14 cellular contexts compared by ENCODE assay signal in the genomic region with DNA sequence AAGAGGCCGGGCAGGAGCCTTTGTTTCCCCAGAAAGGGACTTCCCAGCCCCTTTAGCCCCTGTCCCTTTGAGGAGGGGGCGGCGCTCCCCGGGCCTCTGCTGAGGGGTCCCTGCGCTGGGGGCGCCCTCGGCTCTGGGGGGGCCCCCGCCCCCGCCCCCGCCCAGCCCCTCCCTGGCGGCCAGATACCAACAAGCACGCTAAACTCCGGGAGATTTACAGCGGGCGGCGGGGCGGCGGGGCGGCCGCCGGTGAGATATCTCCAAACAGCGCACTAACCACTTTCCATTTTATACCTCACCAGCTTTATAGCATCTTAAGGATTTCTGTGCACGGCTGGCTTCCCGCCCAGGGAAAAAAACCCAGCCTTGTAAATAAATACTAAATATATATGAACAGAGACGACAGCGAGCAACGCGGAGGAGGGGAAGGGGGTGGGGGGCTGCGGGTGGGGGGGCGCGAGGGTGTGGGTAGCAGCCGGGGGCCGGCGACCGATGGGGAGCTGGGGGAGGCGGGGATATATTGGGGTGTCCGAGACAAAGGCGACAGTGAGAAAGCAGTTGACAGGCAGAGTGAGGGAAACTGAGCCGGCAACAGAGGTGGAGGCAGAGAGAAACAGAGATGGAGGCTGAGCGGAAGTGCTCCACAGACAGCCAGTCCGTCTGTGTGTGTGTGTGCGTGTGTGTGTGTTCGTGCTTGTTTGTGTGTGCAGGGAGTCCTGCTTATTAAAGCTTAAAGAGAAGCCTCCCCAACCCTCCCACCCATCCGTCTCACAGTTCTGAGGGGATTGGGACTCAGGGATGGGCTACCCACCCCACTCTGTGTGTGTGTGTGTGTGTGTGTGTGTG.
A peak's percentile ranks its signal among the peaks of the same experiment; 100 is the strongest.
DNase-seq lines count a peak whose midpoint lies in the region; ATAC-seq, FAIRE-seq and TF ChIP-seq lines count a peak whose summit lies in the region.
"Had no signal": no experiment of that assay in that cellular context is flagged by ENCODE, and none has a peak within 500 bp of the region (broad histone marks: within the 10 kb centered on the region; RNA-seq: fewer than 3 reads in every experiment).

No MANE protein-coding gene starts in this region.

- intact Hi-C loops in pancreas (cut with DNase I): no loop called here

- H2BK120ac ChIP-seq in mesendoderm (ENCODE audit: low read depth, low read length): no peak overlapping the region

- H3K27ac Mint-ChIP-seq in activated naive CD8-positive, alpha-beta T cell treated with anti-CD3 and anti-CD28 coated beads, Interleukin-2, amount 10 ng/mL, durations not matched to agents 7 days and 5 days: peak overlapping the region; percentile 24
- no peak overlapping the region for H3K27ac Mint-ChIP-seq in WTC11
- H3K27ac Mint-ChIP-seq: neural progenitor cell had no signal

- no peak overlapping the region for H4K8ac ChIP-seq in mesendoderm (ENCODE audit: low read depth, low read length)

- H2BK5ac ChIP-seq in mesendoderm (ENCODE audit: low read length): no peak overlapping the region

- no peak overlapping the region for H4K5ac ChIP-seq in mesendoderm (ENCODE audit: low read length)

- ATAC-seq in activated naive CD8-positive, alpha-beta T cell treated with anti-CD3 and anti-CD28 coated beads, Interleukin-2, amount 10 ng/mL, durations not matched to agents 7 days and 5 days (ENCODE audit: low read depth): peak; percentile 50
- ATAC-seq in WTC11: no peak
- no peak for ATAC-seq in pancreas
- ATAC-seq: body of pancreas, esophagus mucosa had no signal

- peak; percentile 47 for DNase-seq in GM20000 (ENCODE audit: low spot score)
- DNase-seq in T-helper 22 cell (ENCODE audit: low read depth): peak; percentile 1
- DNase-seq in activated naive CD8-positive, alpha-beta T cell treated with anti-CD3 and anti-CD28 coated beads, Interleukin-2, amount 10 ng/mL, durations not matched to agents 7 days and 5 days: peak; percentile 54
- DNase-seq in stimulated activated CD4-positive, alpha-beta T cell treated with anti-CD3 and anti-CD28 coated beads, Interleukin-15, amount 100 ng/mL, for 24 hours: peak; percentile 33
- no peak for DNase-seq in cerebellar nuclear complex (lab: John Stamatoyannopoulos, UW)
- no peak for DNase-seq in mesendoderm
- DNase-seq in WTC11 (ENCODE audit: low spot score): no peak
- DNase-seq in pancreas: no peak
- DNase-seq: body of pancreas; DND-41; islet precursor cell; NK-92 treated with Interleukin-12 subunit alpha and Interleukin-12 subunit beta, amount 100 ng/mL, for 24 hours had no signal

- H3K4me3 ChIP-seq in mesendoderm (ENCODE audit: low read length) (no peak overlapping the region), pancreas (no peak overlapping the region)
- H3K4me3 ChIP-seq: body of pancreas, neural progenitor cell had no signal

- no peak overlapping the region for H3K56ac ChIP-seq in mesendoderm (ENCODE audit: low read length)

- H3K9me3 Mint-ChIP-seq in activated naive CD8-positive, alpha-beta T cell treated with anti-CD3 and anti-CD28 coated beads, Interleukin-2, amount 10 ng/mL, durations not matched to agents 7 days and 5 days: no peaks in the 10 kb centered on the region
- no peaks in the 10 kb centered on the region for H3K9me3 Mint-ChIP-seq in WTC11
- H3K9me3 Mint-ChIP-seq: neural progenitor cell had no signal

- no peaks in the 10 kb centered on the region for H3K9me3 ChIP-seq in pancreas
- H3K9me3 ChIP-seq: body of pancreas had no signal

- no peak for FAIRE-seq in pancreas (lab: Jason Lieb, UNC)

- H3K23ac ChIP-seq in mesendoderm (ENCODE audit: low read length): no peak overlapping the region

- H3K4ac ChIP-seq in mesendoderm (ENCODE audit: low read depth, low read length): no peak overlapping the region

- H2BK15ac ChIP-seq in mesendoderm (replicated peaks; ENCODE audit: low read depth): no peak overlapping the region

- H3K18ac ChIP-seq in mesendoderm (ENCODE audit: low read length): no peak overlapping the region

- H3K36me3 Mint-ChIP-seq in activated naive CD8-positive, alpha-beta T cell treated with anti-CD3 and anti-CD28 coated beads, Interleukin-2, amount 10 ng/mL, durations not matched to agents 7 days and 5 days: no peaks in the 10 kb centered on the region
- H3K36me3 Mint-ChIP-seq in WTC11: no peaks in the 10 kb centered on the region
- H3K36me3 Mint-ChIP-seq: neural progenitor cell had no signal

- H3K27me3 Mint-ChIP-seq in activated naive CD8-positive, alpha-beta T cell treated with anti-CD3 and anti-CD28 coated beads, Interleukin-2, amount 10 ng/mL, durations not matched to agents 7 days and 5 days: peaks cover 69% of the 10 kb centered on the region
- peaks cover 11% of the 10 kb centered on the region for H3K27me3 Mint-ChIP-seq in WTC11 (ENCODE audit: low read depth)

- no peaks in the 10 kb centered on the region for H3K79me2 ChIP-seq in mesendoderm (ENCODE audit: control insufficient read depth, insufficient read depth, low read length)

- no peaks in the 10 kb centered on the region for H3K79me1 ChIP-seq in mesendoderm (ENCODE audit: low read length)

- no peak overlapping the region for H3K9ac ChIP-seq in mesendoderm (ENCODE audit: low read length)
- H3K9ac ChIP-seq: neural progenitor cell had no signal

- TF ChIP-seq CTCF in GM20000 (IDR thresholded peaks at IDR 0.05; ENCODE audit: extremely low read depth, missing control alignments) (no peak), WTC11 (IDR thresholded peaks at IDR 0.05) (no peak), pancreas (IDR thresholded peaks at IDR 0.05) (no peak)

- POLR2A ChIA-PET in activated naive CD8-positive, alpha-beta T cell treated with anti-CD3 and anti-CD28 coated beads, Interleukin-2, amount 10 ng/mL, durations not matched to agents 7 days and 5 days (lab: Charles Lee): no interaction called here
- POLR2A ChIA-PET in WTC11 (lab: Charles Lee): no interaction called here

- H3K4me1 Mint-ChIP-seq in activated naive CD8-positive, alpha-beta T cell treated with anti-CD3 and anti-CD28 coated beads, Interleukin-2, amount 10 ng/mL, durations not matched to agents 7 days and 5 days: peaks cover 1% of the 10 kb centered on the region
- H3K4me1 Mint-ChIP-seq in WTC11: peaks cover 23% of the 10 kb centered on the region

- H3K27me3 ChIP-seq in mesendoderm (ENCODE audit: insufficient read depth, low read length, poor library complexity) (no peaks in the 10 kb centered on the region), pancreas (peaks cover 0 to 6% (median 0%) of the 10 kb centered on the region in 4 donors)

- H3K36me3 ChIP-seq in mesendoderm (ENCODE audit: control insufficient read depth, insufficient read depth, low read length) (no peaks in the 10 kb centered on the region), pancreas (no peaks in the 10 kb centered on the region)
- H3K36me3 ChIP-seq: neural progenitor cell had no signal

- no CpG with 5 or more reads among the region's 44 CpGs for WGBS in mesendoderm (ENCODE audit: extremely low coverage, insufficient coverage, low lambda C conversion rate)
- WGBS in pancreas, 2 donors: 18 to 19% methylated on average over 41 to 44 of the region's 44 CpGs

- no peak overlapping the region for H3K4me2 ChIP-seq in mesendoderm (ENCODE audit: low read length)
- H3K4me2 ChIP-seq: neural progenitor cell had no signal

- CTCF ChIA-PET in WTC11 (lab: Charles Lee): interaction anchor here (0.6 to 2.3 kb wide), 5 partner anchors 43 to 257 kb away, joined by 3 to 11 read pairs (median 6); no protein-coding TSS in a partner anchor

- H3K27ac ChIP-seq in mesendoderm (ENCODE audit: low read depth, low read length) (no peak overlapping the region), pancreas (no peak overlapping the region)
- H3K27ac ChIP-seq: body of pancreas, neural progenitor cell had no signal

- peak overlapping the region; percentile 79 for H3K4me3 Mint-ChIP-seq in activated naive CD8-positive, alpha-beta T cell treated with anti-CD3 and anti-CD28 coated beads, Interleukin-2, amount 10 ng/mL, durations not matched to agents 7 days and 5 days
- H3K4me3 Mint-ChIP-seq in WTC11: no peak overlapping the region
- H3K4me3 Mint-ChIP-seq: neural progenitor cell had no signal

- H3K4me1 ChIP-seq in mesendoderm (ENCODE audit: control insufficient read depth, low read depth, low read length) (peaks cover 6% of the 10 kb centered on the region), pancreas (no peaks in the 10 kb centered on the region)
- H3K4me1 ChIP-seq: body of pancreas had no signal

- H2AK5ac ChIP-seq in mesendoderm (ENCODE audit: low read length): no peak overlapping the region

TF ChIP-seq in WTC11, 78 proteins besides CTCF, POLR2A, EP300 and RAD21 (continues in another document):
- TF ChIP-seq ZNF263 (CRISPR knock-in tag; IDR thresholded peaks at IDR 0.05; ENCODE audit: low read depth) (no peak), ATF2 (CRISPR knock-in tag; IDR thresholded peaks at IDR 0.05; ENCODE audit: borderline replicate concordance, low read depth) (no peak), HMGA2 (CRISPR knock-in tag; IDR thresholded peaks at IDR 0.05) (no peak), ZNF396 (CRISPR knock-in tag; IDR thresholded peaks at IDR 0.05; ENCODE audit: borderline replicate concordance) (no peak)
- TF ChIP-seq, protein P1, sequence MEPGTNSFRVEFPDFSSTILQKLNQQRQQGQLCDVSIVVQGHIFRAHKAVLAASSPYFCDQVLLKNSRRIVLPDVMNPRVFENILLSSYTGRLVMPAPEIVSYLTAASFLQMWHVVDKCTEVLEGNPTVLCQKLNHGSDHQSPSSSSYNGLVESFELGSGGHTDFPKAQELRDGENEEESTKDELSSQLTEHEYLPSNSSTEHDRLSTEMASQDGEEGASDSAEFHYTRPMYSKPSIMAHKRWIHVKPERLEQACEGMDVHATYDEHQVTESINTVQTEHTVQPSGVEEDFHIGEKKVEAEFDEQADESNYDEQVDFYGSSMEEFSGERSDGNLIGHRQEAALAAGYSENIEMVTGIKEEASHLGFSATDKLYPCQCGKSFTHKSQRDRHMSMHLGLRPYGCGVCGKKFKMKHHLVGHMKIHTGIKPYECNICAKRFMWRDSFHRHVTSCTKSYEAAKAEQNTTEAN (CRISPR knock-in tag; IDR thresholded peaks at IDR 0.05): no peak
- TF ChIP-seq, protein P2, sequence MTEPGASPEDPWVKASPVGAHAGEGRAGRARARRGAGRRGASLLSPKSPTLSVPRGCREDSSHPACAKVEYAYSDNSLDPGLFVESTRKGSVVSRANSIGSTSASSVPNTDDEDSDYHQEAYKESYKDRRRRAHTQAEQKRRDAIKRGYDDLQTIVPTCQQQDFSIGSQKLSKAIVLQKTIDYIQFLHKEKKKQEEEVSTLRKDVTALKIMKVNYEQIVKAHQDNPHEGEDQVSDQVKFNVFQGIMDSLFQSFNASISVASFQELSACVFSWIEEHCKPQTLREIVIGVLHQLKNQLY (CRISPR knock-in tag; IDR thresholded peaks at IDR 0.05): no peak

Comparison
In these comparisons a context has a peak if more than half of its experiments do, and no peak if none do; other contexts are left out.
1. DNase-seq: peak in GM20000 (single experiment), T-helper 22 cell (single experiment), activated naive CD8-positive, alpha-beta T cell treated with anti-CD3 and anti-CD28 coated beads, Interleukin-2, amount 10 ng/mL, durations not matched to agents 7 days and 5 days (single experiment) and stimulated activated CD4-positive, alpha-beta T cell treated with anti-CD3 and anti-CD28 coated beads, Interleukin-15, amount 100 ng/mL, for 24 hours (single experiment); none in cerebellar nuclear complex (0 of 2), mesendoderm (single experiment), WTC11 (single experiment) and pancreas (0 of 6).